In the genomic region with DNA sequence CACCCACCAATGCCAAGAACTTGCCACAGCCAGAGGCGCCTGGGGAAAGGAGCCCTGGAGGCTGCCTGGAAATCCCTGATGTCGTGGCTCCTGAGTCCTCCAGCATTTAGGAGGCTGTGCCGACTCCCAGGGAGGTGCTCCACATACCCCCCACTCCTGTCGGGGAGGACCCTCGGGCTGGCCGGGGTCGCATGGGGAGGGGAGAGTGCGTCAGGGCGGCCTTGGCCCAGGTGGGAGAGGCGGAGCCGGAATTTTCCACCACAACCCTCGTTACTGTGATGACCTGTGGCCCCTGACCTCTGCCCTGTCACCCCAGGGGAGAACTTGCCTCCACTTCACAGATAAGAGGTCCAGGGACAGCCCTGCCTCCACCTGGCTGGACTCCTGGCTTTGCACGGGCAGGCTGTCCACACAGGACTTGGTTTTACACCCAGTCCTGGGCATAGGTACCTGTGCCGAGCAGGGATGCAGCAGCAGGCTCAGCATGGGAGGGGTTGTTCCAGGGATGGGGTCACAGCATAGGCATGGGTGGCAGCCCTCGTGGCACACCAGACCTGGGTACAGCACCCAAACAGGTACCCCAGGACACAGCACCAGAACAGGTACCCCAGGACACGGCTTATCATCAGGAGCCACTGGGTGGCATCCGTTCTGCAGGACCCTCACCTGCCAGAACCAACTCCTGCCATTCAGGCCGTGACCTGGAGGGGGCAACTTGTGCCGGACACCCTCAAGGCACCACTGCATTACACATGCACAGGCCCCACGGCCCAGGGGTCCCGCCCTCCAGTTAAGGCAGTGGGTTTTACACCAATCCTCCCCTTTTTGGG, we compare ENCODE assay signal across 1 cellular context.
TF ChIP-seq lines count a peak whose summit lies in the region.

No MANE protein-coding gene starts in this region.

TF ChIP-seq in HepG2, 621 proteins besides CTCF, POLR2A, EP300 and RAD21 (continued from another document and continues in another):
- TF ChIP-seq, protein P1, sequence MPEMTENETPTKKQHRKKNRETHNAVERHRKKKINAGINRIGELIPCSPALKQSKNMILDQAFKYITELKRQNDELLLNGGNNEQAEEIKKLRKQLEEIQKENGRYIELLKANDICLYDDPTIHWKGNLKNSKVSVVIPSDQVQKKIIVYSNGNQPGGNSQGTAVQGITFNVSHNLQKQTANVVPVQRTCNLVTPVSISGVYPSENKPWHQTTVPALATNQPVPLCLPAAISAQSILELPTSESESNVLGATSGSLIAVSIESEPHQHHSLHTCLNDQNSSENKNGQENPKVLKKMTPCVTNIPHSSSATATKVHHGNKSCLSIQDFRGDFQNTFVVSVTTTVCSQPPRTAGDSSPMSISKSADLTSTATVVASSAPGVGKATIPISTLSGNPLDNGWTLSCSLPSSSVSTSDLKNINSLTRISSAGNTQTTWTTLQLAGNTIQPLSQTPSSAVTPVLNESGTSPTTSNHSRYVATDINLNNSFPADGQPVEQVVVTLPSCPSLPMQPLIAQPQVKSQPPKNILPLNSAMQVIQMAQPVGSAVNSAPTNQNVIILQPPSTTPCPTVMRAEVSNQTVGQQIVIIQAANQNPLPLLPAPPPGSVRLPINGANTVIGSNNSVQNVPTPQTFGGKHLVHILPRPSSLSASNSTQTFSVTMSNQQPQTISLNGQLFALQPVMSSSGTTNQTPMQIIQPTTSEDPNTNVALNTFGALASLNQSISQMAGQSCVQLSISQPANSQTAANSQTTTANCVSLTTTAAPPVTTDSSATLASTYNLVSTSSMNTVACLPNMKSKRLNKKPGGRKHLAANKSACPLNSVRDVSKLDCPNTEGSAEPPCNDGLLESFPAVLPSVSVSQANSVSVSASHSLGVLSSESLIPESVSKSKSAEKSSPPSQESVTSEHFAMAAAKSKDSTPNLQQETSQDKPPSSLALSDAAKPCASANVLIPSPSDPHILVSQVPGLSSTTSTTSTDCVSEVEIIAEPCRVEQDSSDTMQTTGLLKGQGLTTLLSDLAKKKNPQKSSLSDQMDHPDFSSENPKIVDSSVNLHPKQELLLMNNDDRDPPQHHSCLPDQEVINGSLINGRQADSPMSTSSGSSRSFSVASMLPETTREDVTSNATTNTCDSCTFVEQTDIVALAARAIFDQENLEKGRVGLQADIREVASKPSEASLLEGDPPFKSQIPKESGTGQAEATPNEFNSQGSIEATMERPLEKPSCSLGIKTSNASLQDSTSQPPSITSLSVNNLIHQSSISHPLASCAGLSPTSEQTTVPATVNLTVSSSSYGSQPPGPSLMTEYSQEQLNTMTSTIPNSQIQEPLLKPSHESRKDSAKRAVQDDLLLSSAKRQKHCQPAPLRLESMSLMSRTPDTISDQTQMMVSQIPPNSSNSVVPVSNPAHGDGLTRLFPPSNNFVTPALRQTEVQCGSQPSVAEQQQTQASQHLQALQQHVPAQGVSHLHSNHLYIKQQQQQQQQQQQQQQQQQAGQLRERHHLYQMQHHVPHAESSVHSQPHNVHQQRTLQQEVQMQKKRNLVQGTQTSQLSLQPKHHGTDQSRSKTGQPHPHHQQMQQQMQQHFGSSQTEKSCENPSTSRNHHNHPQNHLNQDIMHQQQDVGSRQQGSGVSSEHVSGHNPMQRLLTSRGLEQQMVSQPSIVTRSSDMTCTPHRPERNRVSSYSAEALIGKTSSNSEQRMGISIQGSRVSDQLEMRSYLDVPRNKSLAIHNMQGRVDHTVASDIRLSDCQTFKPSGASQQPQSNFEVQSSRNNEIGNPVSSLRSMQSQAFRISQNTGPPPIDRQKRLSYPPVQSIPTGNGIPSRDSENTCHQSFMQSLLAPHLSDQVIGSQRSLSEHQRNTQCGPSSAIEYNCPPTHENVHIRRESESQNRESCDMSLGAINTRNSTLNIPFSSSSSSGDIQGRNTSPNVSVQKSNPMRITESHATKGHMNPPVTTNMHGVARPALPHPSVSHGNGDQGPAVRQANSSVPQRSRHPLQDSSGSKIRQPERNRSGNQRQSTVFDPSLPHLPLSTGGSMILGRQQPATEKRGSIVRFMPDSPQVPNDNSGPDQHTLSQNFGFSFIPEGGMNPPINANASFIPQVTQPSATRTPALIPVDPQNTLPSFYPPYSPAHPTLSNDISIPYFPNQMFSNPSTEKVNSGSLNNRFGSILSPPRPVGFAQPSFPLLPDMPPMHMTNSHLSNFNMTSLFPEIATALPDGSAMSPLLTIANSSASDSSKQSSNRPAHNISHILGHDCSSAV (CRISPR knock-in tag; IDR thresholded peaks at IDR 0.05; ENCODE audit: borderline replicate concordance), result no peak
- TF ChIP-seq, protein P2, sequence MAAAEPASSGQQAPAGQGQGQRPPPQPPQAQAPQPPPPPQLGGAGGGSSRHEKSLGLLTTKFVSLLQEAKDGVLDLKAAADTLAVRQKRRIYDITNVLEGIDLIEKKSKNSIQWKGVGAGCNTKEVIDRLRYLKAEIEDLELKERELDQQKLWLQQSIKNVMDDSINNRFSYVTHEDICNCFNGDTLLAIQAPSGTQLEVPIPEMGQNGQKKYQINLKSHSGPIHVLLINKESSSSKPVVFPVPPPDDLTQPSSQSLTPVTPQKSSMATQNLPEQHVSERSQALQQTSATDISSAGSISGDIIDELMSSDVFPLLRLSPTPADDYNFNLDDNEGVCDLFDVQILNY (CRISPR knock-in tag; conservative IDR thresholded peaks at IDR 0.05), result no peak
- TF ChIP-seq ZNF383 (CRISPR knock-in tag; IDR thresholded peaks at IDR 0.05; ENCODE audit: borderline replicate concordance), result no peak; the same call in 1 of the 2 replicates
- TF ChIP-seq ZNF839 (CRISPR knock-in tag; IDR thresholded peaks at IDR 0.05; ENCODE audit: borderline replicate concordance), result 0 out of 2 replicates have a peak, but pooled peaks have one; percentile 40
- TF ChIP-seq ZBTB42 (CRISPR knock-in tag; IDR thresholded peaks at IDR 0.05), result no peak
- TF ChIP-seq ZC3H4 (CRISPR knock-in tag; IDR thresholded peaks at IDR 0.05; ENCODE audit: borderline replicate concordance), result no peak; the same call in 1 of the 2 replicates
- TF ChIP-seq ESRRA (CRISPR knock-in tag; IDR thresholded peaks at IDR 0.05; ENCODE audit: low read depth), result no peak
- no peak for TF ChIP-seq THYN1 (CRISPR knock-in tag; IDR thresholded peaks at IDR 0.05; ENCODE audit: borderline replicate concordance, low read depth)
- no peak for TF ChIP-seq DNMT3B (CRISPR knock-in tag; conservative IDR thresholded peaks at IDR 0.05)
- no peak for TF ChIP-seq GATAD2A (CRISPR knock-in tag; IDR thresholded peaks at IDR 0.05)
- TF ChIP-seq AKAP8 (CRISPR knock-in tag; IDR thresholded peaks at IDR 0.05), result no peak
- TF ChIP-seq ELF4 (CRISPR knock-in tag; IDR thresholded peaks at IDR 0.05; ENCODE audit: borderline replicate concordance), result no peak
- no peak for TF ChIP-seq ZNF563 (CRISPR knock-in tag; IDR thresholded peaks at IDR 0.05)
- TF ChIP-seq, protein P3, sequence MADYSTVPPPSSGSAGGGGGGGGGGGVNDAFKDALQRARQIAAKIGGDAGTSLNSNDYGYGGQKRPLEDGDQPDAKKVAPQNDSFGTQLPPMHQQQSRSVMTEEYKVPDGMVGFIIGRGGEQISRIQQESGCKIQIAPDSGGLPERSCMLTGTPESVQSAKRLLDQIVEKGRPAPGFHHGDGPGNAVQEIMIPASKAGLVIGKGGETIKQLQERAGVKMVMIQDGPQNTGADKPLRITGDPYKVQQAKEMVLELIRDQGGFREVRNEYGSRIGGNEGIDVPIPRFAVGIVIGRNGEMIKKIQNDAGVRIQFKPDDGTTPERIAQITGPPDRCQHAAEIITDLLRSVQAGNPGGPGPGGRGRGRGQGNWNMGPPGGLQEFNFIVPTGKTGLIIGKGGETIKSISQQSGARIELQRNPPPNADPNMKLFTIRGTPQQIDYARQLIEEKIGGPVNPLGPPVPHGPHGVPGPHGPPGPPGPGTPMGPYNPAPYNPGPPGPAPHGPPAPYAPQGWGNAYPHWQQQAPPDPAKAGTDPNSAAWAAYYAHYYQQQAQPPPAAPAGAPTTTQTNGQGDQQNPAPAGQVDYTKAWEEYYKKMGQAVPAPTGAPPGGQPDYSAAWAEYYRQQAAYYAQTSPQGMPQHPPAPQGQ (CRISPR knock-in tag; IDR thresholded peaks at IDR 0.05; ENCODE audit: borderline replicate concordance), result no peak
- TF ChIP-seq, protein P4, sequence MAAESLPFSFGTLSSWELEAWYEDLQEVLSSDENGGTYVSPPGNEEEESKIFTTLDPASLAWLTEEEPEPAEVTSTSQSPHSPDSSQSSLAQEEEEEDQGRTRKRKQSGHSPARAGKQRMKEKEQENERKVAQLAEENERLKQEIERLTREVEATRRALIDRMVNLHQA (CRISPR knock-in tag; IDR thresholded peaks at IDR 0.05), result no peak
- no peak; the same call in 1 of the 2 replicates for TF ChIP-seq NCOA1 (CRISPR knock-in tag; IDR thresholded peaks at IDR 0.05)
- TF ChIP-seq, protein P5, sequence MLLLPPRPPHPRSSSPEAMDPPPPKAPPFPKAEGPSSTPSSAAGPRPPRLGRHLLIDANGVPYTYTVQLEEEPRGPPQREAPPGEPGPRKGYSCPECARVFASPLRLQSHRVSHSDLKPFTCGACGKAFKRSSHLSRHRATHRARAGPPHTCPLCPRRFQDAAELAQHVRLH (CRISPR knock-in tag; IDR thresholded peaks at IDR 0.05; ENCODE audit: borderline replicate concordance, low read depth), result no peak
- peak; percentile 33; the same call in 1 of the 2 replicates for TF ChIP-seq ZFP90 (CRISPR knock-in tag; IDR thresholded peaks at IDR 0.05; ENCODE audit: borderline replicate concordance)
- no peak for TF ChIP-seq HNRNPK (IDR thresholded peaks at IDR 0.05; ENCODE audit: low read depth, low read length, poor library complexity, severe bottlenecking)
- TF ChIP-seq, protein P6, sequence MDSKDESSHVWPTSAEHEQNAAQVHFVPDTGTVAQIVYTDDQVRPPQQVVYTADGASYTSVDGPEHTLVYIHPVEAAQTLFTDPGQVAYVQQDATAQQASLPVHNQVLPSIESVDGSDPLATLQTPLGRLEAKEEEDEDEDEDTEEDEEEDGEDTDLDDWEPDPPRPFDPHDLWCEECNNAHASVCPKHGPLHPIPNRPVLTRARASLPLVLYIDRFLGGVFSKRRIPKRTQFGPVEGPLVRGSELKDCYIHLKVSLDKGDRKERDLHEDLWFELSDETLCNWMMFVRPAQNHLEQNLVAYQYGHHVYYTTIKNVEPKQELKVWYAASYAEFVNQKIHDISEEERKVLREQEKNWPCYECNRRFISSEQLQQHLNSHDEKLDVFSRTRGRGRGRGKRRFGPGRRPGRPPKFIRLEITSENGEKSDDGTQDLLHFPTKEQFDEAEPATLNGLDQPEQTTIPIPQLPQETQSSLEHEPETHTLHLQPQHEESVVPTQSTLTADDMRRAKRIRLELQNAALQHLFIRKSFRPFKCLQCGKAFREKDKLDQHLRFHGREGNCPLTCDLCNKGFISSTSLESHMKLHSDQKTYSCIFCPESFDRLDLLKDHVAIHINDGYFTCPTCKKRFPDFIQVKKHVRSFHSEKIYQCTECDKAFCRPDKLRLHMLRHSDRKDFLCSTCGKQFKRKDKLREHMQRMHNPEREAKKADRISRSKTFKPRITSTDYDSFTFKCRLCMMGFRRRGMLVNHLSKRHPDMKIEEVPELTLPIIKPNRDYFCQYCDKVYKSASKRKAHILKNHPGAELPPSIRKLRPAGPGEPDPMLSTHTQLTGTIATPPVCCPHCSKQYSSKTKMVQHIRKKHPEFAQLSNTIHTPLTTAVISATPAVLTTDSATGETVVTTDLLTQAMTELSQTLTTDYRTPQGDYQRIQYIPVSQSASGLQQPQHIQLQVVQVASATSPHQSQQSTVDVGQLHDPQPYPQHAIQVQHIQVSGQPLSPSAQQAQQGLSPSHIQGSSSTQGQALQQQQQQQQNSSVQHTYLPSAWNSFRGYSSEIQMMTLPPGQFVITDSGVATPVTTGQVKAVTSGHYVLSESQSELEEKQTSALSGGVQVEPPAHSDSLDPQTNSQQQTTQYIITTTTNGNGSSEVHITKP (CRISPR knock-in tag; IDR thresholded peaks at IDR 0.05; ENCODE audit: low read depth), result no peak
- TF ChIP-seq, protein P7, sequence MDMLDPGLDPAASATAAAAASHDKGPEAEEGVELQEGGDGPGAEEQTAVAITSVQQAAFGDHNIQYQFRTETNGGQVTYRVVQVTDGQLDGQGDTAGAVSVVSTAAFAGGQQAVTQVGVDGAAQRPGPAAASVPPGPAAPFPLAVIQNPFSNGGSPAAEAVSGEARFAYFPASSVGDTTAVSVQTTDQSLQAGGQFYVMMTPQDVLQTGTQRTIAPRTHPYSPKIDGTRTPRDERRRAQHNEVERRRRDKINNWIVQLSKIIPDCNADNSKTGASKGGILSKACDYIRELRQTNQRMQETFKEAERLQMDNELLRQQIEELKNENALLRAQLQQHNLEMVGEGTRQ (IDR thresholded peaks at IDR 0.05; ENCODE audit: low read depth, low read length), result no peak
- TF ChIP-seq, protein P7 (CRISPR knock-in tag; IDR thresholded peaks at IDR 0.05; ENCODE audit: borderline replicate concordance), result no peak
